In genomic region chrX:46707274-46707965, GRCh38 we compare ENCODE assay signal across 16 cellular contexts. TPM values are rescaled to one million over a fixed set of nuclear protein-coding genes. Genes with fewer than 3 reads are reported as not detected.
A peak's percentile ranks its signal among the peaks of the same experiment; 100 is the strongest.
DNase-seq lines count a peak whose midpoint lies in the region; ATAC-seq, FAIRE-seq and TF ChIP-seq lines count a peak whose summit lies in the region.
"Had no signal": no experiment of that assay in that cellular context is flagged by ENCODE, and none has a peak within 500 bp of the region (broad histone marks: within the 10 kb centered on the region; RNA-seq: fewer than 3 reads in every experiment).

No MANE protein-coding gene starts in this region.

- no peak overlapping the region for H2AFZ ChIP-seq in HepG2 (ENCODE audit: low read length)
- no peak overlapping the region for H2AFZ ChIP-seq in GM12878 (ENCODE audit: control insufficient read depth, low read depth, low read length)

- CTCF ChIA-PET in HepG2 (lab: Yijun Ruan, JAX; ENCODE audit: low intra/inter-chr PET ratio, low total read pairs) = no interaction called here
- CTCF ChIA-PET in GM12878 (lab: Yijun Ruan, JAX) = interaction anchor here (2.3 kb wide), 1 partner anchor 21 kb away, joined by 10 read pairs; no protein-coding TSS in a partner anchor

- TF ChIP-seq POLR2A in HepG2 (IDR thresholded peaks at IDR 0.05; ENCODE audit: insufficient read depth in 1 of 2, low read depth in 2 of 2, low read length in 2 of 2) = no peak
- no peak for TF ChIP-seq POLR2A in GM12878 (IDR thresholded peaks at IDR 0.05; ENCODE audit: low read depth, low read length)

- H3K27ac ChIP-seq in liver (ENCODE audit: low read depth in 1 of 2, low read length in 2 of 2) = peak overlapping the region; percentile 58 to 72
- no peak overlapping the region for H3K27ac ChIP-seq in HepG2 (ENCODE audit: extremely low read length, insufficient read depth, low read length)
- H3K27ac ChIP-seq in GM12878 (ENCODE audit: control insufficient read depth, insufficient read depth) = peak overlapping the region; percentile 31
- H3K27ac ChIP-seq: BLaER1 treated with 17β-estradiol and CSF1 and Interleukin-3, amounts not matched to agents 10 nM and 100 nM; KMS-11 had no signal

- H3K79me2 ChIP-seq in HepG2 (ENCODE audit: insufficient read depth, low read length) (no peaks in the 10 kb centered on the region), GM12878 (ENCODE audit: control insufficient read depth, insufficient read depth, low read length) (peaks cover 83% of the 10 kb centered on the region)

- TF ChIP-seq CTCF in liver (IDR thresholded peaks at IDR 0.05; ENCODE audit: low read depth, low read length, missing input control) (no peak), HepG2 (CRISPR knock-in tag; IDR thresholded peaks at IDR 0.05) (no peak), GM12878 (IDR thresholded peaks at IDR 0.05 in 2 of 3, conservative IDR thresholded peaks at IDR 0.05 in 1 of 3; ENCODE audit: control insufficient read depth in 2 of 3, extremely low read depth in 1 of 3, insufficient read depth in 1 of 3, low read depth in 3 of 3, low read length in 3 of 3) (no peak)

- SMC1A ChIA-PET in GM12878 (lab: Charles Lee; ENCODE audit: uncharacterized antibody, unreplicated experiment) = interaction anchor here (1.0 to 12.0 kb wide), 3 partner anchors 16 to 89 kb away, joined by 3 to 107 read pairs (median 4); no protein-coding TSS in a partner anchor

- TF ChIP-seq RAD21 in liver (IDR thresholded peaks at IDR 0.05) = peak in 1 of 2 donors; percentile 10
- no peak for TF ChIP-seq RAD21 in HepG2 (CRISPR knock-in tag; IDR thresholded peaks at IDR 0.05)
- TF ChIP-seq RAD21 in GM12878 (IDR thresholded peaks at IDR 0.05; ENCODE audit: insufficient read depth, low read depth, low read length) = no peak

- H3K4me1 ChIP-seq in liver (ENCODE audit: control insufficient read depth in 4 of 4, insufficient read depth in 4 of 4, low read length in 3 of 4) = peaks cover 3 to 5% (median 4%) of the 10 kb centered on the region in 4 donors
- no peaks in the 10 kb centered on the region for H3K4me1 ChIP-seq in HepG2 (ENCODE audit: insufficient read depth, low read length)
- H3K4me1 ChIP-seq in GM12878 (ENCODE audit: control insufficient read depth, insufficient read depth, low read length) = peaks cover 76% of the 10 kb centered on the region

- RAD21 ChIA-PET in GM12878 (lab: Charles Lee; ENCODE audit: unreplicated experiment) = interaction anchor here (1.1 to 1.4 kb wide), 2 partner anchors 78 to 86 kb away, joined by 3 to 4 read pairs; no protein-coding TSS in a partner anchor

- in situ Hi-C loops in HepG2 (cut with HindIII; ENCODE audit: extremely low pct_ligation_motif_present, low pct_unique_long_range_greater_than_20kb) (no loop called here), GM12878 (cut with MboI) (no loop called here)

- H3K9ac ChIP-seq in liver (ENCODE audit: low read depth in 1 of 2, low read length in 2 of 2) = no peak overlapping the region
- no peak overlapping the region for H3K9ac ChIP-seq in HepG2 (ENCODE audit: insufficient read depth, low read depth, low read length)
- no peak overlapping the region for H3K9ac ChIP-seq in GM12878 (ENCODE audit: control insufficient read depth, insufficient read depth, low read length)
- H3K9ac ChIP-seq: BLaER1 treated with 17β-estradiol and CSF1 and Interleukin-3, amounts not matched to agents 10 nM and 100 nM; KMS-11 had no signal

- no peak for FAIRE-seq in HepG2 (lab: Jason Lieb, UNC)
- FAIRE-seq in GM12878 (lab: Jason Lieb, UNC) = no peak

- intact Hi-C loops in HepG2 (cut with micrococcal nuclease; ENCODE audit: unreplicated experiment) = no loop called here
- intact Hi-C loops in GM12878 (cut with micrococcal nuclease; ENCODE audit: unreplicated experiment) = no loop called here

- TF ChIP-seq EP300 in HepG2 (IDR thresholded peaks at IDR 0.05; ENCODE audit: low read depth in 2 of 2, low read length in 2 of 2) (no peak), HepG2 (CRISPR knock-in tag; IDR thresholded peaks at IDR 0.05; ENCODE audit: borderline replicate concordance) (no peak), GM12878 (IDR thresholded peaks at IDR 0.05; ENCODE audit: borderline replicate concordance in 1 of 2, control insufficient read depth in 1 of 2, low read depth in 2 of 2, low read length in 2 of 2) (no peak)

- no peaks in the 10 kb centered on the region for H3K27me3 ChIP-seq in liver (ENCODE audit: control insufficient read depth in 4 of 4, insufficient read depth in 4 of 4, low read length in 3 of 4)
- no peaks in the 10 kb centered on the region for H3K27me3 ChIP-seq in HepG2 (ENCODE audit: control insufficient read depth in 1 of 2, insufficient read depth in 2 of 2, low read length in 2 of 2)
- H3K27me3 ChIP-seq in GM12878 (replicated peaks in 1 of 2; ENCODE audit: control insufficient read depth in 2 of 2, insufficient read depth in 2 of 2, low read length in 1 of 2) = no peaks in the 10 kb centered on the region
- H3K27me3 ChIP-seq: BLaER1 treated with 17β-estradiol and CSF1 and Interleukin-3, amounts not matched to agents 10 nM and 100 nM had no signal

- 44% methylated on average over 9 of the region's 9 CpGs for WGBS in liver
- 98% methylated on average over 6 of the region's 9 CpGs for WGBS in HepG2 (ENCODE audit: low lambda C conversion rate)
- WGBS in GM12878 (ENCODE audit: insufficient coverage, insufficient replicate concordance, low lambda C conversion rate, missing lambda C conversion rate) = 90% methylated on average over 9 of the region's 9 CpGs

- POLR2A ChIA-PET in HepG2 (lab: Yijun Ruan, JAX) (no interaction called here), GM12878 (lab: Charles Lee) (interaction anchor here (2.4 kb wide), 1 partner anchor 15 kb away, joined by 10 read pairs; no protein-coding TSS in a partner anchor)

- BruUV-seq in HepG2 (replicated peaks; lab: Mats Ljungman, UMichigan) (no TSS peak), GM12878 (replicated peaks; lab: Mats Ljungman, UMichigan) (no TSS peak)

- H3K36me3 ChIP-seq in liver (ENCODE audit: control insufficient read depth in 4 of 4, insufficient read depth in 3 of 4, low read depth in 1 of 4, low read length in 3 of 4) (no peaks in the 10 kb centered on the region), HepG2 (replicated peaks in 1 of 2; ENCODE audit: control insufficient read depth in 1 of 2, insufficient read depth in 2 of 2, low read length in 2 of 2) (no peaks in the 10 kb centered on the region), GM12878 (ENCODE audit: control insufficient read depth in 2 of 2, insufficient read depth in 2 of 2, low read length in 1 of 2) (no peaks in the 10 kb centered on the region; a peak in 2 of 4 replicates)
- H3K36me3 ChIP-seq: BLaER1 treated with 17β-estradiol and CSF1 and Interleukin-3, amounts not matched to agents 10 nM and 100 nM; HAP-1 had no signal

- H4K20me1 ChIP-seq in HepG2 (ENCODE audit: insufficient read depth, low read length) (no peaks in the 10 kb centered on the region), GM12878 (ENCODE audit: control insufficient read depth, insufficient read depth) (no peaks in the 10 kb centered on the region)
- H4K20me1 ChIP-seq: BLaER1 treated with 17β-estradiol and CSF1 and Interleukin-3, amounts not matched to agents 10 nM and 100 nM had no signal

- H3K9me3 ChIP-seq in liver (ENCODE audit: control insufficient read depth in 4 of 4, low read length in 3 of 4) (peaks cover 0 to 2% (median 0%) of the 10 kb centered on the region in 4 donors), HepG2 (ENCODE audit: low read length) (no peaks in the 10 kb centered on the region), GM12878 (replicated peaks; ENCODE audit: control insufficient read depth, insufficient read depth, low read length) (no peaks in the 10 kb centered on the region; the same call in 2 of the 3 replicates)
- H3K9me3 ChIP-seq: HAP-1 had no signal

- ATAC-seq in HepG2 (no peak), GM12878 (no peak), GM21381 (IDR thresholded peaks at IDR 0.05; ENCODE audit: unreplicated experiment) (no peak), GM19397 (IDR thresholded peaks at IDR 0.05; ENCODE audit: unreplicated experiment) (no peak)

- H3K4me3 ChIP-seq in liver (ENCODE audit: low read depth in 1 of 3, low read length in 3 of 3) = no peak overlapping the region
- no peak overlapping the region for H3K4me3 ChIP-seq in HepG2 (replicated peaks in 1 of 3; ENCODE audit: insufficient read depth in 1 of 3, low read depth in 2 of 3, low read length in 3 of 3)
- H3K4me3 ChIP-seq in GM12878 = no peak overlapping the region
- H3K4me3 ChIP-seq: BLaER1 treated with 17β-estradiol and CSF1 and Interleukin-3, amounts not matched to agents 10 nM and 100 nM; HAP-1 had no signal

- DNase-seq in NCI-H345 (lab: John Stamatoyannopoulos, UW) (peak; percentile 4), NCI-H345 treated with DMSO at 0.1 percent for 48 hours (lab: John Stamatoyannopoulos, UW; ENCODE audit: unreplicated experiment) (no peak), HepG2 (ENCODE audit: low spot score) (no peak), GM12878 (ENCODE audit: low read depth, low spot score) (no peak), activated gamma-delta T cell (lab: John Stamatoyannopoulos, UW) (no peak)
- DNase-seq: DMS 273 treated with DMSO at 0.1 percent for 48 hours, NCI-H1105, NCI-H187 treated with DMSO at 0.1 percent for 48 hours, NCI-H2227 treated with DMSO at 0.1 percent for 48 hours, NCI-H526 treated with DMSO at 0.1 percent for 48 hours had no signal

- H3K4me2 ChIP-seq in HepG2 (ENCODE audit: low read depth, low read length) (no peak overlapping the region), GM12878 (ENCODE audit: control insufficient read depth, insufficient read depth) (no peak overlapping the region)
- H3K4me2 ChIP-seq: BLaER1 treated with 17β-estradiol and CSF1 and Interleukin-3, amounts not matched to agents 10 nM and 100 nM; KMS-11 had no signal

RNA-seq across cellular contexts. Expression of gene SLC9A7, which starts 51.5 kb away (rescaled TPM):
- total RNA-seq in liver = 10 to 100 TPM in 1 of 2 donors, 1 to 10 TPM in 1; 2.6 to 13.2 TPM
- polyA plus RNA-seq in liver = 1 to 10 TPM; 2.3 to 3.6 TPM
- 5.4 and 7.2 TPM in 2 replicates for total RNA-seq in HepG2 (2016; rRNA removed; fragmentation: Illumina TruSeq; extraction: Trizol)
- total RNA-seq in HepG2 (2016; cell fraction: cytosol; rRNA removed; fragmentation: Illumina TruSeq; extraction: Trizol; ENCODE audit: low read depth) = 2.0 and 3.5 TPM in 2 replicates
- 3.9 and 7.8 TPM in 2 replicates for total RNA-seq in HepG2 (2016; cell fraction: insoluble cytoplasmic fraction; rRNA removed; fragmentation: Illumina TruSeq; extraction: Trizol)
- 3.7 and 4.7 TPM in 2 replicates for total RNA-seq in HepG2 (2016; cell fraction: membrane; rRNA removed; fragmentation: Illumina TruSeq; extraction: Trizol)
- 6.6 and 8.3 TPM in 2 replicates for total RNA-seq in HepG2 (2016; cell fraction: nucleus; rRNA removed; fragmentation: Illumina TruSeq; extraction: Trizol)
- 5.5 and 5.8 TPM in 2 replicates for polyA plus RNA-seq in HepG2 (2011; rRNA removed)
- polyA plus RNA-seq in HepG2 (2011; cell fraction: cytosol; rRNA removed) = 4.7 and 5.0 TPM in 2 replicates
- polyA plus RNA-seq in HepG2 (2011; cell fraction: nucleus; rRNA removed) = 5.6 and 6.1 TPM in 2 replicates
- polyA plus RNA-seq in HepG2 (2012) = 1.5 and 1.6 TPM in 2 replicates
- 0.59 and 0.72 TPM in 2 replicates for polyA plus RNA-seq in HepG2 (2016; cell fraction: cytosol; fragmentation: Illumina TruSeq; extraction: Trizol; ENCODE audit: low read depth)
- polyA plus RNA-seq in HepG2 (2016; cell fraction: insoluble cytoplasmic fraction; fragmentation: Illumina TruSeq; extraction: Trizol; ENCODE audit: low read depth) = 1.6 and 2.0 TPM in 2 replicates
- 1.5 and 1.6 TPM in 2 replicates for polyA plus RNA-seq in HepG2 (2016; cell fraction: membrane; fragmentation: Illumina TruSeq; extraction: Trizol; ENCODE audit: low read depth)
- 6.6 and 9.9 TPM in 2 replicates for polyA plus RNA-seq in HepG2 (2016; cell fraction: nucleus; fragmentation: Illumina TruSeq; extraction: Trizol; ENCODE audit: insufficient read depth, low read depth)
- 6.5 and 21.6 TPM in 2 replicates for polyA minus RNA-seq in HepG2 (2011; rRNA and poly(A)+ RNA removed; ENCODE audit: low replicate concordance)
- 7.3 and 7.9 TPM in 2 replicates for polyA minus RNA-seq in HepG2 (2011; cell fraction: cytosol; rRNA and poly(A)+ RNA removed)
- 5.7 and 6.4 TPM in 2 replicates for polyA minus RNA-seq in HepG2 (2011; cell fraction: nucleus; rRNA and poly(A)+ RNA removed)
- 129 and 137 TPM in 2 replicates for total RNA-seq in GM12878 (2013; cell fraction: nucleolus; rRNA removed)
- 54.2 and 56.2 TPM in 2 replicates for total RNA-seq in GM12878 (2014; rRNA removed)
- 61.9 and 62.8 TPM in 2 replicates for total RNA-seq in GM12878 (2014; rRNA removed; fragmentation: Illumina TruSeq; extraction: Trizol)
- 52.6 and 57.2 TPM in 2 replicates for total RNA-seq in GM12878 (2021)
- 21.8 TPM for polyA plus RNA-seq in GM12878 (2011; ENCODE audit: low read depth)
- polyA plus RNA-seq in GM12878 (2011; rRNA removed) = 45.3 and 53.4 TPM in 2 replicates
- 48.3 and 50.4 TPM in 2 replicates for polyA plus RNA-seq in GM12878 (2011; cell fraction: cytosol; rRNA removed)
- 47.2 and 56.5 TPM in 2 replicates for polyA plus RNA-seq in GM12878 (2011; cell fraction: nucleus; rRNA removed)
- polyA plus RNA-seq in GM12878 (2012) = 21.8 and 22.6 TPM in 2 replicates
- polyA plus RNA-seq in GM12878 (2014; fragmentation: Illumina TruSeq; extraction: Trizol) = 31.0 and 36.2 TPM in 2 replicates
- polyA plus RNA-seq in GM12878 (2014; fragmentation: Nextera tagmentation; extraction: Ambion mirVana) = 1 to 10 TPM; 5.0 to 5.2 TPM
- 24.8 and 28.4 TPM in 2 replicates for polyA plus RNA-seq in GM12878 (2014; rRNA removed)
- polyA plus RNA-seq in GM12878 (2016; fragmentation: Nextera tagmentation; extraction: Ambion mirVana) = 10 to 100 TPM; 13.1 to 14.1 TPM
- polyA minus RNA-seq in GM12878 (2011; rRNA and poly(A)+ RNA removed) = 162 and 177 TPM in 2 replicates
- polyA minus RNA-seq in GM12878 (2011; cell fraction: cytosol; rRNA and poly(A)+ RNA removed) = 36.6 and 42.8 TPM in 2 replicates
- polyA minus RNA-seq in GM12878 (2011; cell fraction: nucleus; rRNA and poly(A)+ RNA removed) = 28.0 and 49.2 TPM in 2 replicates
